Comparison of ENCODE assay signal across 8 cellular contexts in genomic region chr17:50149425-50150353, GRCh38. TPM values are rescaled to one million over a fixed set of nuclear protein-coding genes. Genes with fewer than 3 reads are reported as not detected.
DNase-seq lines count a peak whose midpoint lies in the region; ATAC-seq and TF ChIP-seq lines count a peak whose summit lies in the region.

No MANE protein-coding gene starts in this region.

- H3K27me3 ChIP-seq in A673 (replicated peaks; ENCODE audit: insufficient read depth, low read depth, low read length, poor library complexity) (no peaks in the 10 kb centered on the region), Peyer's patch (no peaks in the 10 kb centered on the region), prostate gland (replicated peaks; ENCODE audit: insufficient read depth) (no peaks in the 10 kb centered on the region)

- H3K27ac ChIP-seq in A673 (ENCODE audit: low read depth, low read length, poor library complexity, severe bottlenecking) (peak overlapping the region; percentile 86), Peyer's patch (peak overlapping the region; percentile 86 to 99 (median 96)), prostate gland (peak overlapping the region; percentile 77 to 90)

- BruUV-seq in A673 (replicated peaks; lab: Mats Ljungman, UMichigan) = no TSS peak

- POLR2A ChIA-PET in A673 (lab: Charles Lee; ENCODE audit: low non-redundant PET) = no interaction called here

- H3K4me3 ChIP-seq in A673 (ENCODE audit: low read depth, low read length, poor library complexity, severe bottlenecking) (peak overlapping the region; percentile 82), Peyer's patch (peak overlapping the region; percentile 90 to 98 (median 92)), prostate gland (peak overlapping the region; percentile 69 to 86)

- H3K9me3 Mint-ChIP-seq in activated naive CD8-positive, alpha-beta T cell treated with anti-CD3 and anti-CD28 coated beads for 36 hours = no peaks in the 10 kb centered on the region

- H3K4me1 Mint-ChIP-seq in activated naive CD8-positive, alpha-beta T cell treated with anti-CD3 and anti-CD28 coated beads for 36 hours = peaks cover 42% of the 10 kb centered on the region

- peaks cover 32% of the 10 kb centered on the region for H3K4me1 ChIP-seq in A673 (ENCODE audit: insufficient read depth, low read length, poor library complexity, severe bottlenecking)
- H3K4me1 ChIP-seq in Peyer's patch = peaks cover 8 to 70% (median 24%) of the 10 kb centered on the region in 4 donors
- H3K4me1 ChIP-seq in prostate gland (replicated peaks) = peaks cover 19% of the 10 kb centered on the region

- peak; percentile 74 for DNase-seq in A673 (ENCODE audit: low spot score)
- DNase-seq in GM20000 (ENCODE audit: low spot score) = peak; percentile 73
- peak; percentile 53 to 85 (median 82) for DNase-seq in Peyer's patch
- peak; percentile 69 for DNase-seq in activated naive CD8-positive, alpha-beta T cell treated with anti-CD3 and anti-CD28 coated beads for 36 hours
- peak; percentile 73 for DNase-seq in left cardiac atrium
- peak; percentile 47 for DNase-seq in prostate gland (ENCODE audit: low spot score)

- peaks cover 14% of the 10 kb centered on the region for H3K36me3 Mint-ChIP-seq in activated naive CD8-positive, alpha-beta T cell treated with anti-CD3 and anti-CD28 coated beads for 36 hours

- H3K27me3 Mint-ChIP-seq in activated naive CD8-positive, alpha-beta T cell treated with anti-CD3 and anti-CD28 coated beads for 36 hours = no peaks in the 10 kb centered on the region

- H3K9me3 ChIP-seq in A673 (ENCODE audit: low read depth, low read length, poor library complexity, severe bottlenecking) (no peaks in the 10 kb centered on the region), Peyer's patch (no peaks in the 10 kb centered on the region), prostate gland (no peaks in the 10 kb centered on the region)

- peak overlapping the region; percentile 94 for H3K27ac Mint-ChIP-seq in activated naive CD8-positive, alpha-beta T cell treated with anti-CD3 and anti-CD28 coated beads for 36 hours

- TF ChIP-seq POLR2A in Peyer's patch (IDR thresholded peaks at IDR 0.05) (peak in 1 of 2 donors; percentile 27), prostate gland (IDR thresholded peaks at IDR 0.05) (peak; percentile 24)

- CTCF ChIA-PET in A673 (lab: Charles Lee) = interaction anchor here (0.9 kb wide), 2 partner anchors 26 to 51 kb away, joined by 3 read pairs; no protein-coding TSS in a partner anchor

- H3K36me3 ChIP-seq in A673 (ENCODE audit: insufficient read depth, low read length, poor library complexity, severe bottlenecking) (peaks cover 8% of the 10 kb centered on the region), Peyer's patch (peaks cover 0 to 9% (median 0%) of the 10 kb centered on the region in 3 donors), prostate gland (no peaks in the 10 kb centered on the region)

- WGBS in prostate gland = under 1% methylated on average over 85 of the region's 123 CpGs

- H3K4me3 Mint-ChIP-seq in activated naive CD8-positive, alpha-beta T cell treated with anti-CD3 and anti-CD28 coated beads for 36 hours = peak overlapping the region; percentile 97

- TF ChIP-seq CTCF in A673 (conservative IDR thresholded peaks at IDR 0.05; ENCODE audit: low read depth, low read length) = 0 out of 2 replicates have a peak, but pooled peaks have one; percentile 14
- no peak for TF ChIP-seq CTCF in GM20000 (IDR thresholded peaks at IDR 0.05; ENCODE audit: extremely low read depth, missing control alignments)
- peak in 4 of 6 experiments; percentile 16 to 48 (median 38) for TF ChIP-seq CTCF in Peyer's patch (IDR thresholded peaks at IDR 0.05)
- TF ChIP-seq CTCF in prostate gland (IDR thresholded peaks at IDR 0.05) = peak in 1 of 4 experiments; percentile 43

- intact Hi-C loops in A673 (cut with micrococcal nuclease; ENCODE audit: unreplicated experiment) (no loop called here), left cardiac atrium (cut with DNase I) (no loop called here), prostate gland (cut with DNase I) (loop anchor here (5.0 to 10.0 kb wide), 2 partner anchors 32 to 55 kb away; partner anchors contain the start of gene PDK2)

- ATAC-seq in left cardiac atrium = peak; percentile 0 to 9
- ATAC-seq in GM21390 (IDR thresholded peaks at IDR 0.05; ENCODE audit: unreplicated experiment) = no peak
- no peak for ATAC-seq in GM21381 (IDR thresholded peaks at IDR 0.05; ENCODE audit: unreplicated experiment)

RNA-seq across cellular contexts. Expression of gene PPP1R9B, which starts 0.8 kb away (rescaled TPM):
- total RNA-seq in A673 (2021) (61.3 and 68.4 TPM in 2 replicates), Peyer's patch (10 to 100 TPM; 18.0 to 40.4 (median 32.9) TPM), left cardiac atrium (10 to 100 TPM; 35.8 to 43.4 TPM), prostate gland (10 to 100 TPM; 36.2 to 79.7 TPM)
- 10 to 100 TPM; 50.9 to 52.0 TPM for total RNA-seq in activated naive CD8-positive, alpha-beta T cell treated with anti-CD3 and anti-CD28 coated beads for 36 hours

RNA-seq across cellular contexts. Expression of gene SGCA, which starts 16.1 kb away (rescaled TPM):
- total RNA-seq in A673 (2021) = not detected in 2 replicates
- total RNA-seq in Peyer's patch = 1 to 10 TPM in 3 of 4 donors, not detected in 1; 2.9 to 3.5 (median 3.5) TPM
- under 1 TPM in 1 of 2 experiments, not detected in 1; 0.38 TPM for total RNA-seq in activated naive CD8-positive, alpha-beta T cell treated with anti-CD3 and anti-CD28 coated beads for 36 hours
- 100 to 1,000 TPM in 1 of 2 donors, 10 to 100 TPM in 1; 96.3 to 131 TPM for total RNA-seq in left cardiac atrium
- 10 to 100 TPM; 13.9 to 19.4 TPM for total RNA-seq in prostate gland

RNA-seq across cellular contexts. Expression of gene SAMD14, which starts 19.7 kb away (rescaled TPM):
- total RNA-seq in A673 (2021) (45.0 and 51.4 TPM in 2 replicates), Peyer's patch (1 to 10 TPM in 2 of 4 donors, under 1 TPM in 2; 0.53 to 2.5 (median 1.0) TPM), left cardiac atrium (1 to 10 TPM; 1.6 to 2.1 TPM), prostate gland (1 to 10 TPM; 2.5 to 7.4 TPM)
- total RNA-seq in activated naive CD8-positive, alpha-beta T cell treated with anti-CD3 and anti-CD28 coated beads for 36 hours = under 1 TPM; 0.47 to 0.66 TPM

RNA-seq across cellular contexts. Expression of gene COL1A1, which starts 51.7 kb away (rescaled TPM):
- total RNA-seq in A673 (2021) (24.6 and 44.7 TPM in 2 replicates), Peyer's patch (100 to 1,000 TPM in 1 of 4 donors, 10 to 100 TPM in 3; 11.3 to 287 (median 31.9) TPM), left cardiac atrium (100 to 1,000 TPM; 106 to 151 TPM), prostate gland (10 to 100 TPM; 21.5 to 81.0 TPM)
- under 1 TPM; 0.72 to 0.78 TPM for total RNA-seq in activated naive CD8-positive, alpha-beta T cell treated with anti-CD3 and anti-CD28 coated beads for 36 hours

RNA-seq across cellular contexts. Expression of gene PDK2, which starts 54.5 kb away (rescaled TPM):
- total RNA-seq in A673 (2021) (20.4 and 31.6 TPM in 2 replicates), Peyer's patch (100 to 1,000 TPM in 3 of 4 donors, 10 to 100 TPM in 1; 23.1 to 283 (median 164) TPM), left cardiac atrium (100 to 1,000 TPM; 156 to 203 TPM), prostate gland (10 to 100 TPM; 47.1 to 79.5 TPM)
- 10 to 100 TPM in 1 of 2 experiments, 1 to 10 TPM in 1; 9.4 to 12.9 TPM for total RNA-seq in activated naive CD8-positive, alpha-beta T cell treated with anti-CD3 and anti-CD28 coated beads for 36 hours

Comparison
In these comparisons a context has a peak if more than half of its experiments do, and no peak if none do; other contexts are left out.
1. ATAC-seq: peak in left cardiac atrium (2 of 2); none in GM21390 (single experiment) and GM21381 (single experiment).
2. RNA of gene SGCA, which starts 16.1 kb away (total RNA-seq): 96.3 to 131 TPM in left cardiac atrium; 13.9 to 19.4 TPM in prostate gland, 2.9 to 3.5 TPM in Peyer's patch, 0.38 TPM in activated naive CD8-positive, alpha-beta T cell treated with anti-CD3 and anti-CD28 coated beads for 36 hours and not detected in A673; every median in the first group is over 4 times any median in the second.
3. Peak in every context shown above with its lines, with median percentiles within 50 percentile points of each other: DNase-seq, H3K27ac ChIP-seq and H3K4me3 ChIP-seq.